8 cellular contexts compared by ENCODE assay signal in genomic region chr1:223123238-223123976, GRCh38. TPM values are rescaled to one million over a fixed set of nuclear protein-coding genes. Genes with fewer than 3 reads are reported as not detected.
DNase-seq lines count a peak whose midpoint lies in the region; ATAC-seq, FAIRE-seq and TF ChIP-seq lines count a peak whose summit lies in the region.

No MANE protein-coding gene starts in this region.

- DNase-seq in DMS 273 treated with DMSO at 0.1 percent for 48 hours (lab: John Stamatoyannopoulos, UW) (peak; percentile 23), HTR-8/SVneo (ENCODE audit: insufficient read length, low spot score) (peak; percentile 70), OCI-M1 (lab: John Stamatoyannopoulos, UW) (peak; percentile 69), activated T-cell treated with anti-CD3 and anti-CD28 coated beads for 4 hours (peak; percentile 67), esophagus squamous epithelium (lab: John Stamatoyannopoulos, UW) (no peak), neural progenitor cell (ENCODE audit: low spot score) (peak; percentile 79), thoracic aorta (ENCODE audit: low spot score) (no peak)

- no peak overlapping the region for H3K9ac ChIP-seq in neural progenitor cell

- no peak overlapping the region for H3K27ac Mint-ChIP-seq in neural progenitor cell

- H3K36me3 ChIP-seq in esophagus squamous epithelium (peaks cover 0 to 39% (median 0%) of the 10 kb centered on the region in 3 donors), neural progenitor cell (no peaks in the 10 kb centered on the region), thoracic aorta (no peaks in the 10 kb centered on the region)

- H3K4me2 ChIP-seq in neural progenitor cell = no peak overlapping the region

- H4K20me1 ChIP-seq in neural progenitor cell (ENCODE audit: low read depth) = no peaks in the 10 kb centered on the region

- H3K27ac ChIP-seq in esophagus squamous epithelium = peak overlapping the region in 1 of 4 donors; percentile 2
- no peak overlapping the region for H3K27ac ChIP-seq in neural progenitor cell
- no peak overlapping the region for H3K27ac ChIP-seq in thoracic aorta

- TF ChIP-seq CTCF in esophagus squamous epithelium (IDR thresholded peaks at IDR 0.05) = peak; percentile 67 to 82 (median 76)
- TF ChIP-seq CTCF in neural progenitor cell (IDR thresholded peaks at IDR 0.05) = peak; percentile 97
- peak; percentile 85 for TF ChIP-seq CTCF in thoracic aorta (IDR thresholded peaks at IDR 0.05)

- H3K4me1 Mint-ChIP-seq in neural progenitor cell = peaks cover 10% of the 10 kb centered on the region

- peaks cover 5% of the 10 kb centered on the region for H3K27me3 Mint-ChIP-seq in neural progenitor cell (ENCODE audit: insufficient read depth, low read depth)

- H3K79me2 ChIP-seq in neural progenitor cell (ENCODE audit: low read depth) = no peaks in the 10 kb centered on the region

- no peaks in the 10 kb centered on the region for H3K36me3 Mint-ChIP-seq in neural progenitor cell

- no peaks in the 10 kb centered on the region for H3K9me3 Mint-ChIP-seq in neural progenitor cell

- no peak for TF ChIP-seq POLR2A in esophagus squamous epithelium (IDR thresholded peaks at IDR 0.05)

- H3K4me3 Mint-ChIP-seq in neural progenitor cell = peak overlapping the region; percentile 2

- intact Hi-C loops in esophagus squamous epithelium (cut with DNase I) = no loop called here

- H2AFZ ChIP-seq in neural progenitor cell (replicated peaks) = no peak overlapping the region

- H3K27me3 ChIP-seq in esophagus squamous epithelium (no peaks in the 10 kb centered on the region), neural progenitor cell (peaks cover 15% of the 10 kb centered on the region), thoracic aorta (replicated peaks; ENCODE audit: insufficient read depth) (no peaks in the 10 kb centered on the region)

- H3K9me3 ChIP-seq in esophagus squamous epithelium (no peaks in the 10 kb centered on the region), neural progenitor cell (ENCODE audit: low read depth) (no peaks in the 10 kb centered on the region), thoracic aorta (no peaks in the 10 kb centered on the region)

- peak; percentile 89 for FAIRE-seq in HTR-8/SVneo (lab: Jason Lieb, UNC)

- H3K4me1 ChIP-seq in esophagus squamous epithelium (peaks cover 0 to 6% (median 0%) of the 10 kb centered on the region in 3 donors), neural progenitor cell (peaks cover 18% of the 10 kb centered on the region), thoracic aorta (ENCODE audit: control insufficient read depth in 1 of 2, low read depth in 2 of 2) (peaks cover 3 to 14% of the 10 kb centered on the region in 2 donors)

- H3F3A ChIP-seq in neural progenitor cell (ENCODE audit: low read depth) = peaks cover 4% of the 10 kb centered on the region

- WGBS in esophagus squamous epithelium, 2 donors = 37 to 39% methylated on average over 16 of the region's 16 CpGs

- ATAC-seq in GM21381 (IDR thresholded peaks at IDR 0.05; ENCODE audit: unreplicated experiment) (peak; percentile 88), thoracic aorta (ENCODE audit: insufficient number of reproducible peaks, low FRiP score, low read depth) (peak; percentile 75)

- H3K4me3 ChIP-seq in esophagus squamous epithelium (peak overlapping the region in 2 of 4 donors; percentile 11 to 44), neural progenitor cell (no peak overlapping the region), thoracic aorta (peak overlapping the region; percentile 58)

RNA-seq across cellular contexts. Expression of gene TLR5, which starts 19.6 kb away (rescaled TPM):
- total RNA-seq in esophagus squamous epithelium = 1 to 10 TPM; 5.1 to 9.3 (median 9.2) TPM
- 0.30 and 0.68 TPM in 2 replicates for total RNA-seq in neural progenitor cell (ENCODE audit: low replicate concordance)
- total RNA-seq in thoracic aorta = 10 to 100 TPM in 1 of 2 donors, 1 to 10 TPM in 1; 5.4 to 20.2 TPM

Comparison
In these comparisons a context has a peak if more than half of its experiments do, and no peak if none do; other contexts are left out.
1. DNase-seq: peak in DMS 273 treated with DMSO at 0.1 percent for 48 hours (single experiment), HTR-8/SVneo (single experiment), OCI-M1 (single experiment), activated T-cell treated with anti-CD3 and anti-CD28 coated beads for 4 hours (single experiment) and neural progenitor cell (single experiment); none in esophagus squamous epithelium (single experiment) and thoracic aorta (single experiment).
2. Peak in every context shown above with its lines, with median percentiles within 50 percentile points of each other: CTCF ChIP-seq.